ENCODE assay signal across 19 cellular contexts in the genomic region with DNA sequence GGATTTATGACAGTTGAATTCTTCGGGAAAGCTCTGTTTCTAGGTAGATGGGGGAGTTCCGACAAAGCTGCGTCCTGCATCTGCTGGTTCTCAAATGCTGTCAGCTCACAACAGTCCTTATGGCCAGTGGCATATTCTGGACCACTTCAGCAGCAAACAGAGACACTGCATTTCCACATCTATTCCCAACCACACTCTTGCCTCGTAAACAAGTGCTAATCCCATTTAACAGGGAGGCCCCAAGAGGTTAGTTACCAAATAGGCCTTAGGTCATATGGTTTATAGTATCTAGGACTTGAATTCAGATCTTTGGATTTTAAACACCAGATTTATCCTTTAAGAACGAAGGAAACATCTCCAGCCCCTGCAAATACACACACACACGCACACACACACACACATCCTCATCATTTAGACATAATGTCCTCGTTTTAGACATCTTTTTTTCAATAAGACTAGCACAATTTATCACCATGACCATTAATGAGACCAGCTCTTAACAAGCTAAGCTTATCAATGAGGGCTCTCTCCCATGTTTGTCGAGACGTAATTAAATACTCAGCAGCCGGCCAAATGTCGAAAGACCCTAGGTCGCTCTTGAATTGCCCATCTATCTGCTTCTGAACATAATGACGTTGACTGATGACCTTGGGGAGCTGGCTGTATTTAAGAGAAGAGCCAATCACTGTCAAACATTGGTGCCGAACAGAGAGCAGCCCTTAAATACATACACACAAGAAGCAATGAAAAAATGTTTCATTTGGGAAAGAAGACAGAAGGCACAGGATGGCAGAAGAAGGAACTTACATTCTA.
DNase-seq lines count a peak whose midpoint lies in the region; ATAC-seq, FAIRE-seq and TF ChIP-seq lines count a peak whose summit lies in the region.
"Had no signal": no experiment of that assay in that cellular context is flagged by ENCODE, and none has a peak within 500 bp of the region (broad histone marks: within the 10 kb centered on the region; RNA-seq: fewer than 3 reads in every experiment).

No MANE protein-coding gene starts in this region.

- no peak for ATAC-seq in GM23338
- ATAC-seq in activated T-helper 17 cell treated with anti-CD3 and anti-CD28 coated beads, Interleukin-2, amount 50 U/mL, for 72 hours (replicated peaks) = no peak

- no peaks in the 10 kb centered on the region for H3K9me3 Mint-ChIP-seq in GM23338
- no peaks in the 10 kb centered on the region for H3K9me3 Mint-ChIP-seq in activated T-helper 17 cell treated with anti-CD3 and anti-CD28 coated beads, Interleukin-2, amount 50 U/mL, for 72 hours
- H3K9me3 Mint-ChIP-seq in activated T-helper 2 cell treated with anti-CD3 and anti-CD28 coated beads, Interferon-gamma antibody, Interleukin-2, Interleukin-4, amounts not matched to agents 10 μg/mL and 5 μg/mL and 100 μg/mL, durations not matched to agents 14 hours and 24 hours and 36 hours = no peaks in the 10 kb centered on the region
- H3K9me3 Mint-ChIP-seq: HFFc6, IgD-negative memory B cell had no signal

- no peaks in the 10 kb centered on the region for H3K36me3 ChIP-seq in GM23338 (ENCODE audit: insufficient read depth)

- H2AFZ ChIP-seq in GM23338 = no peak overlapping the region
- H2AFZ ChIP-seq: GM23248 had no signal

- peaks cover 10% of the 10 kb centered on the region for H3K27me3 Mint-ChIP-seq in GM23338 (ENCODE audit: insufficient read depth, low read depth, poor library complexity)
- peaks cover 7% of the 10 kb centered on the region for H3K27me3 Mint-ChIP-seq in activated T-helper 17 cell treated with anti-CD3 and anti-CD28 coated beads, Interleukin-2, amount 50 U/mL, for 72 hours
- H3K27me3 Mint-ChIP-seq in activated T-helper 2 cell treated with anti-CD3 and anti-CD28 coated beads, Interferon-gamma antibody, Interleukin-2, Interleukin-4, amounts not matched to agents 10 μg/mL and 5 μg/mL and 100 μg/mL, durations not matched to agents 14 hours and 24 hours and 36 hours (ENCODE audit: low read depth) = peaks cover 12% of the 10 kb centered on the region

- no peaks in the 10 kb centered on the region for H3K27me3 ChIP-seq in GM23338 (ENCODE audit: insufficient read depth)

- peaks cover 64% of the 10 kb centered on the region for H3K4me1 ChIP-seq in GM23338 (ENCODE audit: insufficient read depth)

- H3K27ac Mint-ChIP-seq in GM23338 = no peak overlapping the region
- H3K27ac Mint-ChIP-seq in activated T-helper 17 cell treated with anti-CD3 and anti-CD28 coated beads, Interleukin-2, amount 50 U/mL, for 72 hours = peak overlapping the region; percentile 45
- no peak overlapping the region for H3K27ac Mint-ChIP-seq in activated T-helper 2 cell treated with anti-CD3 and anti-CD28 coated beads, Interferon-gamma antibody, Interleukin-2, Interleukin-4, amounts not matched to agents 10 μg/mL and 5 μg/mL and 100 μg/mL, durations not matched to agents 14 hours and 24 hours and 36 hours
- H3K27ac Mint-ChIP-seq: HFFc6, IgD-negative memory B cell had no signal

- peaks cover 79% of the 10 kb centered on the region for H3K4me1 Mint-ChIP-seq in GM23338
- peaks cover 4% of the 10 kb centered on the region for H3K4me1 Mint-ChIP-seq in activated T-helper 17 cell treated with anti-CD3 and anti-CD28 coated beads, Interleukin-2, amount 50 U/mL, for 72 hours
- no peaks in the 10 kb centered on the region for H3K4me1 Mint-ChIP-seq in activated T-helper 2 cell treated with anti-CD3 and anti-CD28 coated beads, Interferon-gamma antibody, Interleukin-2, Interleukin-4, amounts not matched to agents 10 μg/mL and 5 μg/mL and 100 μg/mL, durations not matched to agents 14 hours and 24 hours and 36 hours (ENCODE audit: low read depth)

- no peaks in the 10 kb centered on the region for H3K9me2 ChIP-seq in GM23338 (ENCODE audit: insufficient read depth)

- H3K36me3 Mint-ChIP-seq in GM23338 (ENCODE audit: low read depth) = peaks cover 1% of the 10 kb centered on the region; the same call in 2 of the 3 replicates
- no peaks in the 10 kb centered on the region for H3K36me3 Mint-ChIP-seq in activated T-helper 17 cell treated with anti-CD3 and anti-CD28 coated beads, Interleukin-2, amount 50 U/mL, for 72 hours (ENCODE audit: low read depth)
- H3K36me3 Mint-ChIP-seq in activated T-helper 2 cell treated with anti-CD3 and anti-CD28 coated beads, Interferon-gamma antibody, Interleukin-2, Interleukin-4, amounts not matched to agents 10 μg/mL and 5 μg/mL and 100 μg/mL, durations not matched to agents 14 hours and 24 hours and 36 hours (ENCODE audit: low read depth) = no peaks in the 10 kb centered on the region
- H3K36me3 Mint-ChIP-seq: CD4-positive, alpha-beta memory T cell had no signal

- H3F3A ChIP-seq in GM23338 (replicated peaks; ENCODE audit: low read depth) = no peaks in the 10 kb centered on the region

- no peak for FAIRE-seq in H54 (lab: Jason Lieb, UNC)

- TF ChIP-seq CTCF in GM23338 (conservative IDR thresholded peaks at IDR 0.05; ENCODE audit: low read depth in 2 of 2) = no peak

- peaks cover 5% of the 10 kb centered on the region; the same call in 1 of the 2 replicates for H4K20me1 ChIP-seq in GM23338 (replicated peaks; ENCODE audit: insufficient read depth)

- TF ChIP-seq POLR2A in H54 (IDR thresholded peaks at IDR 0.05; ENCODE audit: low read depth, low read length) = no peak

- H3K79me2 ChIP-seq in GM23338 (replicated peaks; ENCODE audit: insufficient read depth) = peaks cover 54% of the 10 kb centered on the region

- H3K4me3 ChIP-seq in GM23338 = no peak overlapping the region
- H3K4me3 ChIP-seq: GM23248 had no signal

- H3K4me3 Mint-ChIP-seq in GM23338 = no peak overlapping the region
- H3K4me3 Mint-ChIP-seq in activated T-helper 17 cell treated with anti-CD3 and anti-CD28 coated beads, Interleukin-2, amount 50 U/mL, for 72 hours = no peak overlapping the region
- H3K4me3 Mint-ChIP-seq in activated T-helper 2 cell treated with anti-CD3 and anti-CD28 coated beads, Interferon-gamma antibody, Interleukin-2, Interleukin-4, amounts not matched to agents 10 μg/mL and 5 μg/mL and 100 μg/mL, durations not matched to agents 14 hours and 24 hours and 36 hours (ENCODE audit: low read depth) = no peak overlapping the region
- H3K4me3 Mint-ChIP-seq: CD4-positive, alpha-beta memory T cell; HFFc6; IgD-negative memory B cell had no signal

- H3K27ac ChIP-seq in GM23338 (ENCODE audit: low read depth) = no peak overlapping the region
- H3K27ac ChIP-seq: GM23248 had no signal

- DNase-seq in GM23338 (ENCODE audit: low spot score) (no peak), NCI-H2227 (lab: John Stamatoyannopoulos, UW; ENCODE audit: unreplicated experiment) (peak; percentile 50), left kidney (ENCODE audit: low read depth, low spot score) (peak; percentile 18), SK-N-DZ (ENCODE audit: low spot score) (no peak), H54 (ENCODE audit: insufficient read length, low spot score) (no peak)
- DNase-seq in activated T-helper 2 cell treated with anti-CD3 and anti-CD28 coated beads, Interferon-gamma antibody, Interleukin-2, Interleukin-4, amounts not matched to agents 10 μg/mL and 5 μg/mL and 100 μg/mL, durations not matched to agents 14 hours and 24 hours and 36 hours (ENCODE audit: low spot score) = no peak
- DNase-seq in stimulated activated CD4-positive, alpha-beta T cell treated with anti-CD3 and anti-CD28 coated beads, Interleukin-2, amount 100 ng/mL, for 24 hours = no peak
- DNase-seq: CD4-positive, alpha-beta memory T cell; DMS79; GM23248; HFFc6; NCI-H1105; NCI-H2029; NCI-H2171; NCI-H510A; NK-92 treated with Interleukin-12 subunit alpha and Interleukin-12 subunit beta, amount 100 ng/mL, for 24 hours; SHP77 had no signal

- intact Hi-C loops in activated T-helper 2 cell treated with anti-CD3 and anti-CD28 coated beads, Interferon-gamma antibody, Interleukin-2, Interleukin-4, amounts not matched to agents 10 μg/mL and 5 μg/mL and 100 μg/mL, durations not matched to agents 14 hours and 24 hours and 36 hours (cut with micrococcal nuclease) = no loop called here

- H3K4me2 ChIP-seq in GM23338 = peak overlapping the region; percentile 52

TF ChIP-seq in GM23338, 12 proteins besides CTCF, POLR2A, EP300 and RAD21 (continues in another document):
- TF ChIP-seq, protein P1, sequence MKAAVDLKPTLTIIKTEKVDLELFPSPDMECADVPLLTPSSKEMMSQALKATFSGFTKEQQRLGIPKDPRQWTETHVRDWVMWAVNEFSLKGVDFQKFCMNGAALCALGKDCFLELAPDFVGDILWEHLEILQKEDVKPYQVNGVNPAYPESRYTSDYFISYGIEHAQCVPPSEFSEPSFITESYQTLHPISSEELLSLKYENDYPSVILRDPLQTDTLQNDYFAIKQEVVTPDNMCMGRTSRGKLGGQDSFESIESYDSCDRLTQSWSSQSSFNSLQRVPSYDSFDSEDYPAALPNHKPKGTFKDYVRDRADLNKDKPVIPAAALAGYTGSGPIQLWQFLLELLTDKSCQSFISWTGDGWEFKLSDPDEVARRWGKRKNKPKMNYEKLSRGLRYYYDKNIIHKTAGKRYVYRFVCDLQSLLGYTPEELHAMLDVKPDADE (IDR thresholded peaks at IDR 0.05) = no peak
- TF ChIP-seq NANOG (IDR thresholded peaks at IDR 0.05; ENCODE audit: borderline replicate concordance) = no peak
- TF ChIP-seq POLR2AphosphoS5 (IDR thresholded peaks at IDR 0.05; ENCODE audit: low read depth) = no peak
- TF ChIP-seq CREB1 (CRISPR knock-in tag; IDR thresholded peaks at IDR 0.05; ENCODE audit: low read depth) = no peak
- no peak for TF ChIP-seq EZH2phosphoT487 (IDR thresholded peaks at IDR 0.05; ENCODE audit: unreplicated experiment)
- TF ChIP-seq ZNF114 (CRISPR knock-in tag; IDR thresholded peaks at IDR 0.05) = no peak

Comparison
In these comparisons a context has a peak if more than half of its experiments do, and no peak if none do; other contexts are left out.
1. DNase-seq: peak in NCI-H2227 (single experiment) and left kidney (single experiment); none in GM23338 (single experiment), activated T-helper 2 cell treated with anti-CD3 and anti-CD28 coated beads, Interferon-gamma antibody, Interleukin-2, Interleukin-4, amounts not matched to agents 10 μg/mL and 5 μg/mL and 100 μg/mL, durations not matched to agents 14 hours and 24 hours and 36 hours (single experiment), SK-N-DZ (single experiment), H54 (single experiment) and stimulated activated CD4-positive, alpha-beta T cell treated with anti-CD3 and anti-CD28 coated beads, Interleukin-2, amount 100 ng/mL, for 24 hours (0 of 2).